1 cellular context compared by ENCODE assay signal in the genomic region with DNA sequence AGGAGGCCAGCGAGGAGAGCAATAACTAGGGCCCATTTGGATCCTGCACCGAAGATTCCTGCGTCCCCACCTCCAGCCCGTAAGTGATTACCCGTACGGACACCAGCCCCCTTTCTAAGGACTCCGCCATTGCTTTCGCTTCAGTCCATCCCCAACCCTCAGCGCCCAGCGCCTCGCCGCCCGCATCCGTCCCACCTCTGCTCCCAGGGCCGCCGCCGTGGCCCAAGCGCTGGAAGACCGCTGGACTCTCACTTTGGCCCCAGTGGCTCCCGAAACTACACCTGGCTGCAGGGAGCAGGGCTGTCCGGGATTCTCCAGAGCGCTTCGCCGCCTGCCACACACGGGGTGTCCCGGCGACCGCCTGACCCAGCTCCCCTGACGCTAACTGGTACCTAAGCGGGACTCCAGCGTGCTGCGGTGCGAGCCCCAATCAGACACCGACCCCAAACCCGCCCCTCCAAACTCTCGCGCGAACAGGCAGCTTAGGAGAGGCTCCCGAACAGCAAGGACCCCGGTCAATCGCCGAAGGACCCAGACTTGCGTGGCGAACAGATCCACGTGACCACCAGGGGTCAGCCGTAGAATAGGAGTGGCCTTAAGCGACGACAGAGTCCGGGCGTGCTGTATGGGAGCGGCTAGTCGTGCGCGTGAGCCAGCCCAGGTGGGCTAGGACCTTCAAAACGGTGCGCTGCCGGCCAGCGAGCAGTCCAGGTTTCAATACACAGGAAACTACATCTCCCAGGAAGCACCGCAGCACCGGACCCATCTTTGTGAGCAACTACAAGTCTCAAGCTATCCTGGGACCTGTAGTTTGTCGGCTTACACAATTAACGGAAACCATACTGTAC.
TF ChIP-seq lines count a peak whose summit lies in the region.

A gene (minus strand): TSS at position 363 of the 848 bp plus-strand sequence. CDS start 771 bp downstream, outside the sequence.

TF ChIP-seq in K562, 482 proteins besides CTCF, POLR2A, EP300 and RAD21 (continued from another document and continues in another):
- TF ChIP-seq, protein P1, sequence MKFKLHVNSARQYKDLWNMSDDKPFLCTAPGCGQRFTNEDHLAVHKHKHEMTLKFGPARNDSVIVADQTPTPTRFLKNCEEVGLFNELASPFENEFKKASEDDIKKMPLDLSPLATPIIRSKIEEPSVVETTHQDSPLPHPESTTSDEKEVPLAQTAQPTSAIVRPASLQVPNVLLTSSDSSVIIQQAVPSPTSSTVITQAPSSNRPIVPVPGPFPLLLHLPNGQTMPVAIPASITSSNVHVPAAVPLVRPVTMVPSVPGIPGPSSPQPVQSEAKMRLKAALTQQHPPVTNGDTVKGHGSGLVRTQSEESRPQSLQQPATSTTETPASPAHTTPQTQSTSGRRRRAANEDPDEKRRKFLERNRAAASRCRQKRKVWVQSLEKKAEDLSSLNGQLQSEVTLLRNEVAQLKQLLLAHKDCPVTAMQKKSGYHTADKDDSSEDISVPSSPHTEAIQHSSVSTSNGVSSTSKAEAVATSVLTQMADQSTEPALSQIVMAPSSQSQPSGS (CRISPR knock-in tag; IDR thresholded peaks at IDR 0.05): no peak
- TF ChIP-seq, protein P2, sequence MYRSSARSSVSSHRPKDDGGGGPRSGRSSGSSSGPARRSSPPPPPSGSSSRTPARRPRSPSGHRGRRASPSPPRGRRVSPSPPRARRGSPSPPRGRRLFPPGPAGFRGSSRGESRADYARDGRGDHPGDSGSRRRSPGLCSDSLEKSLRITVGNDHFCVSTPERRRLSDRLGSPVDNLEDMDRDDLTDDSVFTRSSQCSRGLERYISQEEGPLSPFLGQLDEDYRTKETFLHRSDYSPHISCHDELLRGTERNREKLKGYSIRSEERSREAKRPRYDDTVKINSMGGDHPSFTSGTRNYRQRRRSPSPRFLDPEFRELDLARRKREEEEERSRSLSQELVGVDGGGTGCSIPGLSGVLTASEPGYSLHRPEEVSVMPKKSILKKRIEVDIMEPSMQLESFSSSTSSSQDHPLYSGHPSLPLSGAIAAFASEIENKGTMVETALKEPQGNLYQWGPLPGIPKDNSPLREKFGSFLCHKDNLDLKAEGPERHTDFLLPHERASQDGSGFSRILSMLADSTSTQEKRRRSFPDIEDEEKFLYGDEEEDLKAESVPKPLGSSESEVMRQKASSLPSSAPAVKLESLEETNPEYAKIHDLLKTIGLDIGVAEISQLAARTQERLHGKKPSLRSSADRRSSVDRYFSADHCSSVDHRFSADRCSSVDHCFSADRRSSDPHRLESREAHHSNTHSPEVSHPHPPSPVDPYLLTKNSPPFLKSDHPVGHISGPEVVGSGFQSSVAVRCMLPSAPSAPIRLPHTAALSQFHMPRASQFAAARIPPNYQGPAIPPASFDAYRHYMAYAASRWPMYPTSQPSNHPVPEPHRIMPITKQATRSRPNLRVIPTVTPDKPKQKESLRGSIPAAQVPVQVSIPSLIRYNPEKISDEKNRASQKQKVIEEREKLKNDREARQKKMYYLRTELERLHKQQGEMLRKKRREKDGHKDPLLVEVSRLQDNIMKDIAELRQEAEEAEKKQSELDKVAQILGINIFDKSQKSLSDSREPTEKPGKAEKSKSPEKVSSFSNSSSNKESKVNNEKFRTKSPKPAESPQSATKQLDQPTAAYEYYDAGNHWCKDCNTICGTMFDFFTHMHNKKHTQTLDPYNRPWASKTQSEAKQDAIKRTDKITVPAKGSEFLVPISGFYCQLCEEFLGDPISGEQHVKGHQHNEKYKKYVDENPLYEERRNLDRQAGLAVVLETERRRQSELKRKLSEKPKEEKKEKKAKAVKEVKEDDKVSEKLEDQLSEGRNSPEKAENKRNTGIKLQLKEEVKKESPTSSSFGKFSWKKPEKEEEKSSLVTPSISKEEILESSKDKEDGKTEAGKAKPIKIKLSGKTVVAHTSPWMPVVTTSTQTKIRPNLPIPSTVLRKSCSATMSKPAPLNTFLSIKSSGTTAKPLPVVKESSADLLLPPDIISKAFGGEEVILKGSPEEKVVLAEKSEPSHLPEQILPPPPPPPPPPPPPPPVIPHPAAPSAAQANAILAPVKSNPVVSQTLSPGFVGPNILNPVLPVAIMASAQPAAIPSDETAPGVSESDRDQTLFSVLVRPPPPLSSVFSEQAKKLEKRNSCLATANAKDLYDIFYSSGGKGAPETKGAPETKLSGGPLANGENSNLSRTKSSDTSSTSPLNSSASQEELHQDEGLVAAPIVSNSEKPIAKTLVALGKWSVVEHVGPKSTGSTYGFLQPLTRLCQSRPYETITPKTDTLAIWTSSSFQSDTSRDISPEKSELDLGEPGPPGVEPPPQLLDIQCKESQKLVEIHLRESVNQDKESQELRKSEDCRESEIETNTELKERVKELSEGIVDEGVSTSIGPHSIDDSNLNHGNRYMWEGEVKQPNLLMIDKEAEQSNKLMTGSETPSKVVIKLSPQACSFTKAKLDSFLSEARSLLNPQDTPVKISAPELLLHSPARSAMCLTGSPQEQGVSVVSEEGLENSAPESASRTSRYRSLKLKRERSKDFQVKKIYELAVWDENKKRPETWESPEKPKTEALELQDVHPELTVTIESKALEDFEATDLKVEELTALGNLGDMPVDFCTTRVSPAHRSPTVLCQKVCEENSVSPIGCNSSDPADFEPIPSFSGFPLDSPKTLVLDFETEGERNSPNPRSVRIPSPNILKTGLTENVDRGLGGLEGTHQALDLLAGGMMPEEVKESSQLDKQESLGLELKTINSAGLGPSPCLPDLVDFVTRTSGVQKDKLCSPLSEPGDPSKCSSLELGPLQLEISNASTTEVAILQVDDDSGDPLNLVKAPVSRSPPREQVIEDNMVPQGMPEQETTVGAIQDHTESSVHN (IDR thresholded peaks at IDR 0.05; ENCODE audit: borderline replicate concordance in 1 of 2, low read depth in 1 of 2): no peak; a peak in 1 of 4 replicates
- TF ChIP-seq POLR2AphosphoS2 (IDR thresholded peaks at IDR 0.05; ENCODE audit: low read length): peak; percentile 83; the same call in 1 of the 2 replicates
- TF ChIP-seq, protein P3, sequence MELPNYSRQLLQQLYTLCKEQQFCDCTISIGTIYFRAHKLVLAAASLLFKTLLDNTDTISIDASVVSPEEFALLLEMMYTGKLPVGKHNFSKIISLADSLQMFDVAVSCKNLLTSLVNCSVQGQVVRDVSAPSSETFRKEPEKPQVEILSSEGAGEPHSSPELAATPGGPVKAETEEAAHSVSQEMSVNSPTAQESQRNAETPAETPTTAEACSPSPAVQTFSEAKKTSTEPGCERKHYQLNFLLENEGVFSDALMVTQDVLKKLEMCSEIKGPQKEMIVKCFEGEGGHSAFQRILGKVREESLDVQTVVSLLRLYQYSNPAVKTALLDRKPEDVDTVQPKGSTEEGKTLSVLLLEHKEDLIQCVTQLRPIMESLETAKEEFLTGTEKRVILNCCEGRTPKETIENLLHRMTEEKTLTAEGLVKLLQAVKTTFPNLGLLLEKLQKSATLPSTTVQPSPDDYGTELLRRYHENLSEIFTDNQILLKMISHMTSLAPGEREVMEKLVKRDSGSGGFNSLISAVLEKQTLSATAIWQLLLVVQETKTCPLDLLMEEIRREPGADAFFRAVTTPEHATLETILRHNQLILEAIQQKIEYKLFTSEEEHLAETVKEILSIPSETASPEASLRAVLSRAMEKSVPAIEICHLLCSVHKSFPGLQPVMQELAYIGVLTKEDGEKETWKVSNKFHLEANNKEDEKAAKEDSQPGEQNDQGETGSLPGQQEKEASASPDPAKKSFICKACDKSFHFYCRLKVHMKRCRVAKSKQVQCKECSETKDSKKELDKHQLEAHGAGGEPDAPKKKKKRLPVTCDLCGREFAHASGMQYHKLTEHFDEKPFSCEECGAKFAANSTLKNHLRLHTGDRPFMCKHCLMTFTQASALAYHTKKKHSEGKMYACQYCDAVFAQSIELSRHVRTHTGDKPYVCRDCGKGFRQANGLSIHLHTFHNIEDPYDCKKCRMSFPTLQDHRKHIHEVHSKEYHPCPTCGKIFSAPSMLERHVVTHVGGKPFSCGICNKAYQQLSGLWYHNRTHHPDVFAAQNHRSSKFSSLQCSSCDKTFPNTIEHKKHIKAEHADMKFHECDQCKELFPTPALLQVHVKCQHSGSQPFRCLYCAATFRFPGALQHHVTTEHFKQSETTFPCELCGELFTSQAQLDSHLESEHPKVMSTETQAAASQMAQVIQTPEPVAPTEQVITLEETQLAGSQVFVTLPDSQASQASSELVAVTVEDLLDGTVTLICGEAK (IDR thresholded peaks at IDR 0.05): no peak
- TF ChIP-seq, protein P3 (CRISPR knock-in tag; IDR thresholded peaks at IDR 0.05): no peak
- no peak for TF ChIP-seq FUS (optimal IDR thresholded peaks at IDR 0.05; ENCODE audit: low read depth, low read length)
- peak; percentile 99 for TF ChIP-seq HCFC1 (IDR thresholded peaks at IDR 0.05; ENCODE audit: low read depth, low read length)
- no peak for TF ChIP-seq SNIP1 (IDR thresholded peaks at IDR 0.05; ENCODE audit: low read depth)
- TF ChIP-seq, protein P4, sequence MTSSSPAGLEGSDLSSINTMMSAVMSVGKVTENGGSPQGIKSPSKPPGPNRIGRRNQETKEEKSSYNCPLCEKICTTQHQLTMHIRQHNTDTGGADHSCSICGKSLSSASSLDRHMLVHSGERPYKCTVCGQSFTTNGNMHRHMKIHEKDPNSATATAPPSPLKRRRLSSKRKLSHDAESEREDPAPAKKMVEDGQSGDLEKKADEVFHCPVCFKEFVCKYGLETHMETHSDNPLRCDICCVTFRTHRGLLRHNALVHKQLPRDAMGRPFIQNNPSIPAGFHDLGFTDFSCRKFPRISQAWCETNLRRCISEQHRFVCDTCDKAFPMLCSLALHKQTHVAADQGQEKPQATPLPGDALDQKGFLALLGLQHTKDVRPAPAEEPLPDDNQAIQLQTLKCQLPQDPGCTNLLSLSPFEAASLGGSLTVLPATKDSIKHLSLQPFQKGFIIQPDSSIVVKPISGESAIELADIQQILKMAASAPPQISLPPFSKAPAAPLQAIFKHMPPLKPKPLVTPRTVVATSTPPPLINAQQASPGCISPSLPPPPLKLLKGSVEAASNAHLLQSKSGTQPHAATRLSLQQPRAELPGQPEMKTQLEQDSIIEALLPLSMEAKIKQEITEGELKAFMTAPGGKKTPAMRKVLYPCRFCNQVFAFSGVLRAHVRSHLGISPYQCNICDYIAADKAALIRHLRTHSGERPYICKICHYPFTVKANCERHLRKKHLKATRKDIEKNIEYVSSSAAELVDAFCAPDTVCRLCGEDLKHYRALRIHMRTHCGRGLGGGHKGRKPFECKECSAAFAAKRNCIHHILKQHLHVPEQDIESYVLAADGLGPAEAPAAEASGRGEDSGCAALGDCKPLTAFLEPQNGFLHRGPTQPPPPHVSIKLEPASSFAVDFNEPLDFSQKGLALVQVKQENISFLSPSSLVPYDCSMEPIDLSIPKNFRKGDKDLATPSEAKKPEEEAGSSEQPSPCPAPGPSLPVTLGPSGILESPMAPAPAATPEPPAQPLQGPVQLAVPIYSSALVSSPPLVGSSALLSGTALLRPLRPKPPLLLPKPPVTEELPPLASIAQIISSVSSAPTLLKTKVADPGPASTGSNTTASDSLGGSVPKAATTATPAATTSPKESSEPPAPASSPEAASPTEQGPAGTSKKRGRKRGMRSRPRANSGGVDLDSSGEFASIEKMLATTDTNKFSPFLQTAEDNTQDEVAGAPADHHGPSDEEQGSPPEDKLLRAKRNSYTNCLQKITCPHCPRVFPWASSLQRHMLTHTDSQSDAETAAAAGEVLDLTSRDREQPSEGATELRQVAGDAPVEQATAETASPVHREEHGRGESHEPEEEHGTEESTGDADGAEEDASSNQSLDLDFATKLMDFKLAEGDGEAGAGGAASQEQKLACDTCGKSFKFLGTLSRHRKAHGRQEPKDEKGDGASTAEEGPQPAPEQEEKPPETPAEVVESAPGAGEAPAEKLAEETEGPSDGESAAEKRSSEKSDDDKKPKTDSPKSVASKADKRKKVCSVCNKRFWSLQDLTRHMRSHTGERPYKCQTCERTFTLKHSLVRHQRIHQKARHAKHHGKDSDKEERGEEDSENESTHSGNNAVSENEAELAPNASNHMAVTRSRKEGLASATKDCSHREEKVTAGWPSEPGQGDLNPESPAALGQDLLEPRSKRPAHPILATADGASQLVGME (CRISPR knock-in tag; IDR thresholded peaks at IDR 0.05): no peak
- TF ChIP-seq PHTF2 (CRISPR knock-in tag; IDR thresholded peaks at IDR 0.05): no peak
- TF ChIP-seq CBFA2T2 (conservative IDR thresholded peaks at IDR 0.05): peak; percentile 57; the same call in 1 of the 2 replicates
- peak in 1 of 2 experiments; percentile 76; a peak in 1 of 4 replicates for TF ChIP-seq HDAC1 (IDR thresholded peaks at IDR 0.05)
- TF ChIP-seq, protein P5, sequence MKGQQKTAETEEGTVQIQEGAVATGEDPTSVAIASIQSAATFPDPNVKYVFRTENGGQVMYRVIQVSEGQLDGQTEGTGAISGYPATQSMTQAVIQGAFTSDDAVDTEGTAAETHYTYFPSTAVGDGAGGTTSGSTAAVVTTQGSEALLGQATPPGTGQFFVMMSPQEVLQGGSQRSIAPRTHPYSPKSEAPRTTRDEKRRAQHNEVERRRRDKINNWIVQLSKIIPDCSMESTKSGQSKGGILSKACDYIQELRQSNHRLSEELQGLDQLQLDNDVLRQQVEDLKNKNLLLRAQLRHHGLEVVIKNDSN (CRISPR knock-in tag; IDR thresholded peaks at IDR 0.05): peak; percentile 94
- no peak for TF ChIP-seq NELFE (IDR thresholded peaks at IDR 0.05; ENCODE audit: insufficient read depth, insufficient read length)
- peak; percentile 63; the same call in 1 of the 2 replicates for TF ChIP-seq RB1 (IDR thresholded peaks at IDR 0.05; ENCODE audit: low read depth)
- no peak for TF ChIP-seq ZNF24 (IDR thresholded peaks at IDR 0.05)
- TF ChIP-seq BCOR (IDR thresholded peaks at IDR 0.05): no peak
- TF ChIP-seq, protein P6, sequence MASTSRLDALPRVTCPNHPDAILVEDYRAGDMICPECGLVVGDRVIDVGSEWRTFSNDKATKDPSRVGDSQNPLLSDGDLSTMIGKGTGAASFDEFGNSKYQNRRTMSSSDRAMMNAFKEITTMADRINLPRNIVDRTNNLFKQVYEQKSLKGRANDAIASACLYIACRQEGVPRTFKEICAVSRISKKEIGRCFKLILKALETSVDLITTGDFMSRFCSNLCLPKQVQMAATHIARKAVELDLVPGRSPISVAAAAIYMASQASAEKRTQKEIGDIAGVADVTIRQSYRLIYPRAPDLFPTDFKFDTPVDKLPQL (IDR thresholded peaks at IDR 0.05; ENCODE audit: extremely low read depth, insufficient read length): no peak
- TF ChIP-seq SAFB (IDR thresholded peaks at IDR 0.05; ENCODE audit: borderline replicate concordance, low read depth, low read length): no peak; the same call in 1 of the 2 replicates
